ENCODE assay signal across 8 cellular contexts in genomic region chr9:66712870-66713269, GRCh38.
A peak's percentile ranks its signal among the peaks of the same experiment; 100 is the strongest.
ATAC-seq lines count a peak whose summit lies in the region.

No MANE protein-coding gene starts in this region.

- peak; percentile 74 for ATAC-seq in GM18502 (IDR thresholded peaks at IDR 0.05; ENCODE audit: poor library complexity, unreplicated experiment)
- peak; percentile 51 for ATAC-seq in GM18873 (IDR thresholded peaks at IDR 0.05; ENCODE audit: low FRiP score, unreplicated experiment)
- peak; percentile 68 for ATAC-seq in GM19455 (IDR thresholded peaks at IDR 0.05; ENCODE audit: unreplicated experiment)
- peak; percentile 74 for ATAC-seq in GM21528 (IDR thresholded peaks at IDR 0.05; ENCODE audit: low FRiP score, unreplicated experiment)
- peak; percentile 71 for ATAC-seq in HG02642 (IDR thresholded peaks at IDR 0.05; ENCODE audit: poor library complexity, unreplicated experiment)
- peak; percentile 78 for ATAC-seq in HG02981 (IDR thresholded peaks at IDR 0.05; ENCODE audit: unreplicated experiment)
- ATAC-seq in HG03175 (IDR thresholded peaks at IDR 0.05; ENCODE audit: unreplicated experiment), result peak; percentile 72
- ATAC-seq in HG03520 (IDR thresholded peaks at IDR 0.05; ENCODE audit: unreplicated experiment), result peak; percentile 76

Comparison
In these comparisons a context has a peak if more than half of its experiments do, and no peak if none do; other contexts are left out.
1. Peak in every context shown above with its lines: ATAC-seq.